In genomic region chr10:48210391-48210790, GRCh38 we compare ENCODE assay signal across 39 cellular contexts.
"Had no signal": no experiment of that assay in that cellular context is flagged by ENCODE, and none has a peak within 500 bp of the region (broad histone marks: within the 10 kb centered on the region; RNA-seq: fewer than 3 reads in every experiment).

No MANE protein-coding gene starts in this region.

- H3K27me3 Mint-ChIP-seq: activated naive CD4-positive, alpha-beta T cell treated with anti-CD3 and anti-CD28 coated beads, Interleukin-2, amount 50 U/mL, for 24 hours; activated naive CD8-positive, alpha-beta T cell; activated naive CD8-positive, alpha-beta T cell treated with anti-CD3 and anti-CD28 coated beads for 36 hours; activated naive CD8-positive, alpha-beta T cell treated with anti-CD3 and anti-CD28 coated beads, Interleukin-2, amount 10 ng/mL, durations not matched to agents 7 days and 5 days had no signal

- H3K4me3 Mint-ChIP-seq: activated naive CD4-positive, alpha-beta T cell treated with anti-CD3 and anti-CD28 coated beads for 36 hours; activated naive CD4-positive, alpha-beta T cell treated with anti-CD3 and anti-CD28 coated beads, Interleukin-2, amount 10 ng/mL, durations not matched to agents 7 days and 5 days; activated naive CD4-positive, alpha-beta T cell treated with anti-CD3 and anti-CD28 coated beads, Interleukin-2, amount 50 U/mL, for 24 hours; activated naive CD8-positive, alpha-beta T cell; activated naive CD8-positive, alpha-beta T cell treated with anti-CD3 and anti-CD28 coated beads for 36 hours; activated naive CD8-positive, alpha-beta T cell treated with anti-CD3 and anti-CD28 coated beads, Interleukin-2, amount 10 ng/mL, durations not matched to agents 7 days and 5 days; activated naive CD8-positive, alpha-beta T cell treated with anti-CD3 and anti-CD28 coated beads, Interleukin-2, amount 50 U/mL, for 24 hours; activated T-cell treated with anti-CD3 and anti-CD28 coated beads, Interleukin-2, amount 50 U/mL, for 24 hours; activated T-cell treated with anti-CD3 and anti-CD28 coated beads, Interleukin-2, amount 50 U/mL, for 4 hours; activated T-cell treated with anti-CD3 and anti-CD28 coated beads, Interleukin-2, amount 50 U/mL, for 72 hours; activated T-helper 1 cell treated with anti-CD3 and anti-CD28 coated beads, Interleukin-12 subunit alpha, Interleukin-12 subunit beta, Interleukin-2, Interleukin-4 antibody, amounts not matched to agents 30 ng/mL and 10 ng/mL and 1 ng/mL, durations not matched to agents 14 hours and 24 hours and 36 hours; activated T-helper 17 cell treated with anti-CD3 and anti-CD28 coated beads, Interleukin-2, amount 50 U/mL, for 72 hours; brain; central memory CD8-positive, alpha-beta T cell had no signal

- H3K4me1 ChIP-seq: ascending aorta, body of pancreas, breast epithelium had no signal

- H3K4me3 ChIP-seq: adrenal gland, ascending aorta, body of pancreas, breast epithelium, cardiac muscle cell had no signal

- H3K27ac Mint-ChIP-seq: activated naive CD4-positive, alpha-beta T cell treated with anti-CD3 and anti-CD28 coated beads for 36 hours; activated naive CD4-positive, alpha-beta T cell treated with anti-CD3 and anti-CD28 coated beads, Interleukin-2, amount 10 ng/mL, durations not matched to agents 7 days and 5 days; activated naive CD4-positive, alpha-beta T cell treated with anti-CD3 and anti-CD28 coated beads, Interleukin-2, amount 50 U/mL, for 24 hours; activated naive CD4-positive, alpha-beta T cell treated with anti-CD3 and anti-CD28 coated beads, Interleukin-2, amount 50 U/mL, for 72 hours; activated naive CD8-positive, alpha-beta T cell; activated naive CD8-positive, alpha-beta T cell treated with anti-CD3 and anti-CD28 coated beads, Interleukin-2, amount 10 ng/mL, durations not matched to agents 7 days and 5 days; activated naive CD8-positive, alpha-beta T cell treated with anti-CD3 and anti-CD28 coated beads, Interleukin-2, amount 50 U/mL, for 24 hours; activated T-cell treated with anti-CD3 and anti-CD28 coated beads, Interleukin-2, amount 50 U/mL, for 24 hours; activated T-cell treated with anti-CD3 and anti-CD28 coated beads, Interleukin-2, amount 50 U/mL, for 72 hours; activated T-helper 1 cell treated with anti-CD3 and anti-CD28 coated beads, Interleukin-12 subunit alpha, Interleukin-12 subunit beta, Interleukin-2, Interleukin-4 antibody, amounts not matched to agents 30 ng/mL and 10 ng/mL and 1 ng/mL, durations not matched to agents 14 hours and 24 hours and 36 hours; activated T-helper 17 cell treated with anti-CD3 and anti-CD28 coated beads, Interleukin-2, amount 50 U/mL, for 72 hours; activated T-helper 2 cell treated with anti-CD3 and anti-CD28 coated beads, Interferon-gamma antibody, Interleukin-2, Interleukin-4, amounts not matched to agents 10 μg/mL and 5 μg/mL and 100 μg/mL, durations not matched to agents 14 hours and 24 hours and 36 hours; brain had no signal

- H3K36me3 ChIP-seq: adrenal gland, ascending aorta, brain microvascular endothelial cell, breast epithelium, cardiac muscle cell had no signal

- H3K9me3 ChIP-seq: adrenal gland, ascending aorta, body of pancreas had no signal

- FAIRE-seq: astrocyte had no signal

- DNase-seq: activated effector memory CD4-positive, alpha-beta T cell treated with anti-CD3 and anti-CD28 coated beads, Interleukin-2, amount 50 U/mL, for 16 hours; activated effector memory CD4-positive, alpha-beta T cell treated with Interleukin-2 at 50 U/mL for 16 hours; activated gamma-delta T cell; activated gamma-delta T cell treated with Interleukin-2 at 50 U/mL for 16 hours; activated naive CD4-positive, alpha-beta T cell; activated naive CD4-positive, alpha-beta T cell treated with anti-CD3 and anti-CD28 coated beads for 36 hours; activated naive CD4-positive, alpha-beta T cell treated with anti-CD3 and anti-CD28 coated beads, Interleukin-2, amount 10 ng/mL, durations not matched to agents 7 days and 5 days; activated naive CD4-positive, alpha-beta T cell treated with anti-CD3 and anti-CD28 coated beads, Interleukin-2, amount 50 U/mL, for 16 hours; activated naive CD4-positive, alpha-beta T cell treated with Interleukin-2 at 50 U/mL for 16 hours; activated naive CD8-positive, alpha-beta T cell treated with anti-CD3 and anti-CD28 coated beads for 36 hours; activated naive CD8-positive, alpha-beta T cell treated with anti-CD3 and anti-CD28 coated beads, Interleukin-2, amount 10 ng/mL, durations not matched to agents 7 days and 5 days; activated naive CD8-positive, alpha-beta T cell treated with anti-CD3 and anti-CD28 coated beads, Interleukin-2, amount 50 U/mL, for 24 hours; activated T-cell treated with anti-CD3 and anti-CD28 coated beads, Interleukin-2, amount 50 U/mL, for 1 hour; activated T-cell treated with anti-CD3 and anti-CD28 coated beads, Interleukin-2, amount 50 U/mL, for 24 hours; activated T-cell treated with anti-CD3 and anti-CD28 coated beads, Interleukin-2, amount 50 U/mL, for 4 hours; activated T-cell treated with anti-CD3 and anti-CD28 coated beads, Interleukin-2, amount 50 U/mL, for 48 hours; activated T-cell treated with anti-CD3 and anti-CD28 coated beads, Interleukin-2, amount 50 U/mL, for 72 hours; adrenal gland; amniotic stem cell; amygdala; anterior cingulate cortex; aorta; body of pancreas; brain microvascular endothelial cell; caudate nucleus; central memory CD4-positive, alpha-beta T cell; cerebellar nuclear complex had no signal

- H3K27me3 ChIP-seq: adrenal gland, ascending aorta, body of pancreas, breast epithelium, cardiac muscle cell had no signal

- H3K36me3 Mint-ChIP-seq: activated naive CD4-positive, alpha-beta T cell treated with anti-CD3 and anti-CD28 coated beads, Interleukin-2, amount 10 ng/mL, durations not matched to agents 7 days and 5 days; activated naive CD4-positive, alpha-beta T cell treated with anti-CD3 and anti-CD28 coated beads, Interleukin-2, amount 50 U/mL, for 24 hours; activated naive CD4-positive, alpha-beta T cell treated with anti-CD3 and anti-CD28 coated beads, Interleukin-2, amount 50 U/mL, for 72 hours; activated naive CD8-positive, alpha-beta T cell; activated naive CD8-positive, alpha-beta T cell treated with anti-CD3 and anti-CD28 coated beads for 36 hours; activated naive CD8-positive, alpha-beta T cell treated with anti-CD3 and anti-CD28 coated beads, Interleukin-2, amount 10 ng/mL, durations not matched to agents 7 days and 5 days; brain had no signal

- H3K27ac ChIP-seq: adrenal gland, ascending aorta, body of pancreas, brain microvascular endothelial cell, breast epithelium, cardiac muscle cell had no signal

- ATAC-seq: activated naive CD4-positive, alpha-beta T cell treated with anti-CD3 and anti-CD28 coated beads, Interleukin-2, amount 50 U/mL, for 72 hours; activated naive CD8-positive, alpha-beta T cell treated with anti-CD3 and anti-CD28 coated beads, Interleukin-2, amount 50 U/mL, for 24 hours; activated T-cell treated with anti-CD3 and anti-CD28 coated beads, Interleukin-2, amount 50 U/mL, for 4 hours; activated T-cell treated with anti-CD3 and anti-CD28 coated beads, Interleukin-2, amount 50 U/mL, for 72 hours; activated T-helper 17 cell treated with anti-CD3 and anti-CD28 coated beads, Interleukin-2, amount 50 U/mL, for 72 hours; body of pancreas had no signal

- H3K9me3 Mint-ChIP-seq: activated naive CD4-positive, alpha-beta T cell treated with anti-CD3 and anti-CD28 coated beads, Interleukin-2, amount 10 ng/mL, durations not matched to agents 7 days and 5 days; activated naive CD4-positive, alpha-beta T cell treated with anti-CD3 and anti-CD28 coated beads, Interleukin-2, amount 50 U/mL, for 24 hours; activated naive CD4-positive, alpha-beta T cell treated with anti-CD3 and anti-CD28 coated beads, Interleukin-2, amount 50 U/mL, for 72 hours; activated naive CD8-positive, alpha-beta T cell treated with anti-CD3 and anti-CD28 coated beads, Interleukin-2, amount 10 ng/mL, durations not matched to agents 7 days and 5 days; activated T-cell treated with anti-CD3 and anti-CD28 coated beads, Interleukin-2, amount 50 U/mL, for 24 hours; activated T-cell treated with anti-CD3 and anti-CD28 coated beads, Interleukin-2, amount 50 U/mL, for 72 hours; activated T-helper 1 cell treated with anti-CD3 and anti-CD28 coated beads, Interleukin-12 subunit alpha, Interleukin-12 subunit beta, Interleukin-2, Interleukin-4 antibody, amounts not matched to agents 30 ng/mL and 10 ng/mL and 1 ng/mL, durations not matched to agents 14 hours and 24 hours and 36 hours; activated T-helper 17 cell treated with anti-CD3 and anti-CD28 coated beads, Interleukin-2, amount 50 U/mL, for 72 hours; activated T-helper 2 cell treated with anti-CD3 and anti-CD28 coated beads, Interferon-gamma antibody, Interleukin-2, Interleukin-4, amounts not matched to agents 10 μg/mL and 5 μg/mL and 100 μg/mL, durations not matched to agents 14 hours and 24 hours and 36 hours; brain; central memory CD8-positive, alpha-beta T cell had no signal

- H3K4me1 Mint-ChIP-seq: activated naive CD4-positive, alpha-beta T cell treated with anti-CD3 and anti-CD28 coated beads, Interleukin-2, amount 10 ng/mL, durations not matched to agents 7 days and 5 days; activated naive CD4-positive, alpha-beta T cell treated with anti-CD3 and anti-CD28 coated beads, Interleukin-2, amount 50 U/mL, for 24 hours; activated naive CD8-positive, alpha-beta T cell treated with anti-CD3 and anti-CD28 coated beads for 36 hours; activated naive CD8-positive, alpha-beta T cell treated with anti-CD3 and anti-CD28 coated beads, Interleukin-2, amount 10 ng/mL, durations not matched to agents 7 days and 5 days; activated naive CD8-positive, alpha-beta T cell treated with anti-CD3 and anti-CD28 coated beads, Interleukin-2, amount 50 U/mL, for 24 hours; activated T-helper 17 cell treated with anti-CD3 and anti-CD28 coated beads, Interleukin-2, amount 50 U/mL, for 72 hours; central memory CD8-positive, alpha-beta T cell had no signal
